In the genomic region with DNA sequence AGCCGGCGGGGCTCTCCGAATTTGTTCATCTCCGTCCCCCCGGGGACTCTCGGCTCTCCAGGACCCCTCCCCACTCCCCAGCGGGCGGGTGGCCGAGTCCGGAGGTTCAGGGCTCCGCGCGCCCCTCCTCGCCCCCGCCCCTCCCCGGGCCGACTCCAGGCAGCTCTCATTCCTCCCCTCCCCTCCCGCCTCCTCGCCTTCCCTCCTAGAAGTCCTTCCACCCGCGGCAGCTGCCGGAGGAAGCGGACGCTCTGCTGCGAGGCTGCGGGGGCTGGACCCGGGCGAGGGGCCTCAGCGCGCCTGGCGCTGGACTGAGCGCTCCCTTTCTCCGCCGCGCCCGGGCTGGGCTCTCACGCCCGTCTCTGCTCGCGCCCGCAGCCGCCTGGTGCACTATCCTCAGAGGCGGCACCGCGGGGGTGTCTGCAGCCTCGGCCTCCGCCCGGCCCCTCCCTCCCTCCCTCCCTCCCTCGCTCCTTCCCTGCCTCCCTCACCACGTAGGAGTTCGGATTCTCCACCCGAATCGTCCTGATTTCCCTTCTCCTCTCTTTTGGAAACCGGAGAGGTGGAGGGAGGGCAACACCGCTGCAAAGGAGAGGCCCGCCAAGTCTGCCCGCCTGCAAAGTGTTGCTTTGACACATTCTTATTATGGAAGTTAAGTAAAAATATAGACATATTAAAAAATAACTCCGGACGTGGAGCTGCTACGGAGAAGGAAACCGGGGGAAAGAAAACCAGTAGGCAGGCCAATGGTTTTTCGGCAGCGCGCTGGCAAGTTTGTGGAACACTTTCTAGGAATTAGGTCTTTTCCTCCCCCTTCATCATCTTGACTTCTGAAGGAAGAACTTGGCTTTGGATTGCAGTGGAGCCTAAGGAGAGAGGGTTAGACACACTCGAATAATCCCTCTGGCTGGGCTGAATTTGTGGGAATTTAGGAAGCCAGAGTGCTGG, we compare ENCODE assay signal across 1 cellular context.
A peak's percentile ranks its signal among the peaks of the same experiment; 100 is the strongest.
TF ChIP-seq lines count a peak whose summit lies in the region.

A gene with protein sequence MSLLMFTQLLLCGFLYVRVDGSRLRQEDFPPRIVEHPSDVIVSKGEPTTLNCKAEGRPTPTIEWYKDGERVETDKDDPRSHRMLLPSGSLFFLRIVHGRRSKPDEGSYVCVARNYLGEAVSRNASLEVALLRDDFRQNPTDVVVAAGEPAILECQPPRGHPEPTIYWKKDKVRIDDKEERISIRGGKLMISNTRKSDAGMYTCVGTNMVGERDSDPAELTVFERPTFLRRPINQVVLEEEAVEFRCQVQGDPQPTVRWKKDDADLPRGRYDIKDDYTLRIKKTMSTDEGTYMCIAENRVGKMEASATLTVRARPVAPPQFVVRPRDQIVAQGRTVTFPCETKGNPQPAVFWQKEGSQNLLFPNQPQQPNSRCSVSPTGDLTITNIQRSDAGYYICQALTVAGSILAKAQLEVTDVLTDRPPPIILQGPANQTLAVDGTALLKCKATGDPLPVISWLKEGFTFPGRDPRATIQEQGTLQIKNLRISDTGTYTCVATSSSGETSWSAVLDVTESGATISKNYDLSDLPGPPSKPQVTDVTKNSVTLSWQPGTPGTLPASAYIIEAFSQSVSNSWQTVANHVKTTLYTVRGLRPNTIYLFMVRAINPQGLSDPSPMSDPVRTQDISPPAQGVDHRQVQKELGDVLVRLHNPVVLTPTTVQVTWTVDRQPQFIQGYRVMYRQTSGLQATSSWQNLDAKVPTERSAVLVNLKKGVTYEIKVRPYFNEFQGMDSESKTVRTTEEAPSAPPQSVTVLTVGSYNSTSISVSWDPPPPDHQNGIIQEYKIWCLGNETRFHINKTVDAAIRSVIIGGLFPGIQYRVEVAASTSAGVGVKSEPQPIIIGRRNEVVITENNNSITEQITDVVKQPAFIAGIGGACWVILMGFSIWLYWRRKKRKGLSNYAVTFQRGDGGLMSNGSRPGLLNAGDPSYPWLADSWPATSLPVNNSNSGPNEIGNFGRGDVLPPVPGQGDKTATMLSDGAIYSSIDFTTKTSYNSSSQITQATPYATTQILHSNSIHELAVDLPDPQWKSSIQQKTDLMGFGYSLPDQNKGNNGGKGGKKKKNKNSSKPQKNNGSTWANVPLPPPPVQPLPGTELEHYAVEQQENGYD (N-terminal part only) (plus strand): TSS at position 494 of the 948 bp plus-strand sequence. CDS start 687 bp downstream, outside the sequence.

TF ChIP-seq in HEK293, 187 proteins besides CTCF, POLR2A, EP300 and RAD21 (continued from another document and continues in another):
- TF ChIP-seq, protein P1, sequence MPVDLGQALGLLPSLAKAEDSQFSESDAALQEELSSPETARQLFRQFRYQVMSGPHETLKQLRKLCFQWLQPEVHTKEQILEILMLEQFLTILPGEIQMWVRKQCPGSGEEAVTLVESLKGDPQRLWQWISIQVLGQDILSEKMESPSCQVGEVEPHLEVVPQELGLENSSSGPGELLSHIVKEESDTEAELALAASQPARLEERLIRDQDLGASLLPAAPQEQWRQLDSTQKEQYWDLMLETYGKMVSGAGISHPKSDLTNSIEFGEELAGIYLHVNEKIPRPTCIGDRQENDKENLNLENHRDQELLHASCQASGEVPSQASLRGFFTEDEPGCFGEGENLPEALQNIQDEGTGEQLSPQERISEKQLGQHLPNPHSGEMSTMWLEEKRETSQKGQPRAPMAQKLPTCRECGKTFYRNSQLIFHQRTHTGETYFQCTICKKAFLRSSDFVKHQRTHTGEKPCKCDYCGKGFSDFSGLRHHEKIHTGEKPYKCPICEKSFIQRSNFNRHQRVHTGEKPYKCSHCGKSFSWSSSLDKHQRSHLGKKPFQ (tag by site-specific recombination; IDR thresholded peaks at IDR 0.05), result no peak
- TF ChIP-seq OVOL3 (tag by site-specific recombination; IDR thresholded peaks at IDR 0.05) (no peak), ZFP37 (tag by site-specific recombination; IDR thresholded peaks at IDR 0.05) (no peak), ZNF214 (tag by site-specific recombination; IDR thresholded peaks at IDR 0.05; ENCODE audit: borderline replicate concordance) (no peak), ZNF157 (tag by site-specific recombination; IDR thresholded peaks at IDR 0.05) (no peak), ZNF274 (IDR thresholded peaks at IDR 0.05; ENCODE audit: low read length) (no peak), ZNF274 (tag by site-specific recombination; IDR thresholded peaks at IDR 0.05; ENCODE audit: borderline replicate concordance) (no peak), ZNF366 (tag by site-specific recombination; conservative IDR thresholded peaks at IDR 0.05) (no peak), ZNF555 (tag by site-specific recombination; conservative IDR thresholded peaks at IDR 0.05) (no peak), ZNF211 (tag by site-specific recombination; IDR thresholded peaks at IDR 0.05; ENCODE audit: low read depth) (no peak), ZSCAN23 (tag by site-specific recombination; IDR thresholded peaks at IDR 0.05) (no peak), ZNF302 (tag by site-specific recombination; IDR thresholded peaks at IDR 0.05; ENCODE audit: low read depth) (no peak), ZNF76 (tag by site-specific recombination; IDR thresholded peaks at IDR 0.05; ENCODE audit: borderline replicate concordance, low read depth) (peak; percentile 41; the same call in 1 of the 2 replicates), ZNF510 (tag by site-specific recombination; IDR thresholded peaks at IDR 0.05; ENCODE audit: insufficient replicate concordance) (no peak), ZNF23 (tag by site-specific recombination; IDR thresholded peaks at IDR 0.05; ENCODE audit: borderline replicate concordance) (no peak), ZNF626 (tag by site-specific recombination; IDR thresholded peaks at IDR 0.05) (no peak)
- TF ChIP-seq, protein P2, sequence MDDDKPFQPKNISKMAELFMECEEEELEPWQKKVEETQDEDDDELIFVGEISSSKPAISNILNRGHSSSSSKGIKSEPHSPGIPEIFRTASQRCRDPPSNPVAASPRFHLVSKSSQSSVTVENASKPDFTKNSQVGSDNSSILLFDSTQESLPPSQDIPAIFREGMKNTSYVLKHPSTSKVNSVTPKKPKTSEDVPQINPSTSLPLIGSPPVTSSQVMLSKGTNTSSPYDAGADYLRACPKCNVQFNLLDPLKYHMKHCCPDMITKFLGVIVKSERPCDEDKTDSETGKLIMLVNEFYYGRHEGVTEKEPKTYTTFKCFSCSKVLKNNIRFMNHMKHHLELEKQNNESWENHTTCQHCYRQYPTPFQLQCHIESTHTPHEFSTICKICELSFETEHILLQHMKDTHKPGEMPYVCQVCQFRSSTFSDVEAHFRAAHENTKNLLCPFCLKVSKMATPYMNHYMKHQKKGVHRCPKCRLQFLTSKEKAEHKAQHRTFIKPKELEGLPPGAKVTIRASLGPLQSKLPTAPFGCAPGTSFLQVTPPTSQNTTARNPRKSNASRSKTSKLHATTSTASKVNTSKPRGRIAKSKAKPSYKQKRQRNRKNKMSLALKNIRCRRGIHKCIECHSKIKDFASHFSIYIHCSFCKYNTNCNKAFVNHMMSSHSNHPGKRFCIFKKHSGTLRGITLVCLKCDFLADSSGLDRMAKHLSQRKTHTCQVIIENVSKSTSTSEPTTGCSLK (tag by site-specific recombination; IDR thresholded peaks at IDR 0.05), result no peak
- TF ChIP-seq, protein P3, sequence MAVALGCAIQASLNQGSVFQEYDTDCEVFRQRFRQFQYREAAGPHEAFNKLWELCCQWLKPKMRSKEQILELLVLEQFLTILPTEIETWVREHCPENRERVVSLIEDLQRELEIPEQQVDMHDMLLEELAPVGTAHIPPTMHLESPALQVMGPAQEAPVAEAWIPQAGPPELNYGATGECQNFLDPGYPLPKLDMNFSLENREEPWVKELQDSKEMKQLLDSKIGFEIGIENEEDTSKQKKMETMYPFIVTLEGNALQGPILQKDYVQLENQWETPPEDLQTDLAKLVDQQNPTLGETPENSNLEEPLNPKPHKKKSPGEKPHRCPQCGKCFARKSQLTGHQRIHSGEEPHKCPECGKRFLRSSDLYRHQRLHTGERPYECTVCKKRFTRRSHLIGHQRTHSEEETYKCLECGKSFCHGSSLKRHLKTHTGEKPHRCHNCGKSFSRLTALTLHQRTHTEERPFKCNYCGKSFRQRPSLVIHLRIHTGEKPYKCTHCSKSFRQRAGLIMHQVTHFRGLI (tag by site-specific recombination; IDR thresholded peaks at IDR 0.05), result no peak
- TF ChIP-seq, protein P4, sequence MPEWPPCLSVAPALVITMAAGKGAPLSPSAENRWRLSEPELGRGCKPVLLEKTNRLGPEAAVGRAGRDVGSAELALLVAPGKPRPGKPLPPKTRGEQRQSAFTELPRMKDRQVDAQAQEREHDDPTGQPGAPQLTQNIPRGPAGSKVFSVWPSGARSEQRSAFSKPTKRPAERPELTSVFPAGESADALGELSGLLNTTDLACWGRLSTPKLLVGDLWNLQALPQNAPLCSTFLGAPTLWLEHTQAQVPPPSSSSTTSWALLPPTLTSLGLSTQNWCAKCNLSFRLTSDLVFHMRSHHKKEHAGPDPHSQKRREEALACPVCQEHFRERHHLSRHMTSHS (tag by site-specific recombination; IDR thresholded peaks at IDR 0.05), result no peak
- TF ChIP-seq, protein P5, sequence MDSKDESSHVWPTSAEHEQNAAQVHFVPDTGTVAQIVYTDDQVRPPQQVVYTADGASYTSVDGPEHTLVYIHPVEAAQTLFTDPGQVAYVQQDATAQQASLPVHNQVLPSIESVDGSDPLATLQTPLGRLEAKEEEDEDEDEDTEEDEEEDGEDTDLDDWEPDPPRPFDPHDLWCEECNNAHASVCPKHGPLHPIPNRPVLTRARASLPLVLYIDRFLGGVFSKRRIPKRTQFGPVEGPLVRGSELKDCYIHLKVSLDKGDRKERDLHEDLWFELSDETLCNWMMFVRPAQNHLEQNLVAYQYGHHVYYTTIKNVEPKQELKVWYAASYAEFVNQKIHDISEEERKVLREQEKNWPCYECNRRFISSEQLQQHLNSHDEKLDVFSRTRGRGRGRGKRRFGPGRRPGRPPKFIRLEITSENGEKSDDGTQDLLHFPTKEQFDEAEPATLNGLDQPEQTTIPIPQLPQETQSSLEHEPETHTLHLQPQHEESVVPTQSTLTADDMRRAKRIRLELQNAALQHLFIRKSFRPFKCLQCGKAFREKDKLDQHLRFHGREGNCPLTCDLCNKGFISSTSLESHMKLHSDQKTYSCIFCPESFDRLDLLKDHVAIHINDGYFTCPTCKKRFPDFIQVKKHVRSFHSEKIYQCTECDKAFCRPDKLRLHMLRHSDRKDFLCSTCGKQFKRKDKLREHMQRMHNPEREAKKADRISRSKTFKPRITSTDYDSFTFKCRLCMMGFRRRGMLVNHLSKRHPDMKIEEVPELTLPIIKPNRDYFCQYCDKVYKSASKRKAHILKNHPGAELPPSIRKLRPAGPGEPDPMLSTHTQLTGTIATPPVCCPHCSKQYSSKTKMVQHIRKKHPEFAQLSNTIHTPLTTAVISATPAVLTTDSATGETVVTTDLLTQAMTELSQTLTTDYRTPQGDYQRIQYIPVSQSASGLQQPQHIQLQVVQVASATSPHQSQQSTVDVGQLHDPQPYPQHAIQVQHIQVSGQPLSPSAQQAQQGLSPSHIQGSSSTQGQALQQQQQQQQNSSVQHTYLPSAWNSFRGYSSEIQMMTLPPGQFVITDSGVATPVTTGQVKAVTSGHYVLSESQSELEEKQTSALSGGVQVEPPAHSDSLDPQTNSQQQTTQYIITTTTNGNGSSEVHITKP (tag by site-specific recombination; IDR thresholded peaks at IDR 0.05), result 0 out of 2 replicates have a peak, but pooled peaks have one; percentile 31
- TF ChIP-seq, protein P6, sequence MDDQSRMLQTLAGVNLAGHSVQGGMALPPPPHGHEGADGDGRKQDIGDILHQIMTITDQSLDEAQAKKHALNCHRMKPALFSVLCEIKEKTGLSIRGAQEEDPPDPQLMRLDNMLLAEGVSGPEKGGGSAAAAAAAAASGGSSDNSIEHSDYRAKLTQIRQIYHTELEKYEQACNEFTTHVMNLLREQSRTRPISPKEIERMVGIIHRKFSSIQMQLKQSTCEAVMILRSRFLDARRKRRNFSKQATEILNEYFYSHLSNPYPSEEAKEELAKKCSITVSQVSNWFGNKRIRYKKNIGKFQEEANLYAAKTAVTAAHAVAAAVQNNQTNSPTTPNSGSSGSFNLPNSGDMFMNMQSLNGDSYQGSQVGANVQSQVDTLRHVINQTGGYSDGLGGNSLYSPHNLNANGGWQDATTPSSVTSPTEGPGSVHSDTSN (CRISPR knock-in tag; IDR thresholded peaks at IDR 0.05), result no peak
- TF ChIP-seq, protein P7, sequence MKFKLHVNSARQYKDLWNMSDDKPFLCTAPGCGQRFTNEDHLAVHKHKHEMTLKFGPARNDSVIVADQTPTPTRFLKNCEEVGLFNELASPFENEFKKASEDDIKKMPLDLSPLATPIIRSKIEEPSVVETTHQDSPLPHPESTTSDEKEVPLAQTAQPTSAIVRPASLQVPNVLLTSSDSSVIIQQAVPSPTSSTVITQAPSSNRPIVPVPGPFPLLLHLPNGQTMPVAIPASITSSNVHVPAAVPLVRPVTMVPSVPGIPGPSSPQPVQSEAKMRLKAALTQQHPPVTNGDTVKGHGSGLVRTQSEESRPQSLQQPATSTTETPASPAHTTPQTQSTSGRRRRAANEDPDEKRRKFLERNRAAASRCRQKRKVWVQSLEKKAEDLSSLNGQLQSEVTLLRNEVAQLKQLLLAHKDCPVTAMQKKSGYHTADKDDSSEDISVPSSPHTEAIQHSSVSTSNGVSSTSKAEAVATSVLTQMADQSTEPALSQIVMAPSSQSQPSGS (tag by site-specific recombination; IDR thresholded peaks at IDR 0.05; ENCODE audit: low read depth), result no peak
- TF ChIP-seq, protein P8, sequence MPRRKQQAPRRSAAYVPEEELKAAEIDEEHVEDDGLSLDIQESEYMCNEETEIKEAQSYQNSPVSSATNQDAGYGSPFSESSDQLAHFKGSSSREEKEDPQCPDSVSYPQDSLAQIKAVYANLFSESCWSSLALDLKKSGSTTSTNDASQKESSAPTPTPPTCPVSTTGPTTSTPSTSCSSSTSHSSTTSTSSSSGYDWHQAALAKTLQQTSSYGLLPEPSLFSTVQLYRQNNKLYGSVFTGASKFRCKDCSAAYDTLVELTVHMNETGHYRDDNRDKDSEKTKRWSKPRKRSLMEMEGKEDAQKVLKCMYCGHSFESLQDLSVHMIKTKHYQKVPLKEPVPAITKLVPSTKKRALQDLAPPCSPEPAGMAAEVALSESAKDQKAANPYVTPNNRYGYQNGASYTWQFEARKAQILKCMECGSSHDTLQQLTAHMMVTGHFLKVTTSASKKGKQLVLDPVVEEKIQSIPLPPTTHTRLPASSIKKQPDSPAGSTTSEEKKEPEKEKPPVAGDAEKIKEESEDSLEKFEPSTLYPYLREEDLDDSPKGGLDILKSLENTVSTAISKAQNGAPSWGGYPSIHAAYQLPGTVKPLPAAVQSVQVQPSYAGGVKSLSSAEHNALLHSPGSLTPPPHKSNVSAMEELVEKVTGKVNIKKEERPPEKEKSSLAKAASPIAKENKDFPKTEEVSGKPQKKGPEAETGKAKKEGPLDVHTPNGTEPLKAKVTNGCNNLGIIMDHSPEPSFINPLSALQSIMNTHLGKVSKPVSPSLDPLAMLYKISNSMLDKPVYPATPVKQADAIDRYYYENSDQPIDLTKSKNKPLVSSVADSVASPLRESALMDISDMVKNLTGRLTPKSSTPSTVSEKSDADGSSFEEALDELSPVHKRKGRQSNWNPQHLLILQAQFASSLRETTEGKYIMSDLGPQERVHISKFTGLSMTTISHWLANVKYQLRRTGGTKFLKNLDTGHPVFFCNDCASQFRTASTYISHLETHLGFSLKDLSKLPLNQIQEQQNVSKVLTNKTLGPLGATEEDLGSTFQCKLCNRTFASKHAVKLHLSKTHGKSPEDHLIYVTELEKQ (tag by site-specific recombination; IDR thresholded peaks at IDR 0.05; ENCODE audit: borderline replicate concordance), result no peak
